Comparison of ENCODE assay signal across 8 cellular contexts in genomic region chrX:71652405-71652804, GRCh38. TPM values are rescaled to one million over a fixed set of nuclear protein-coding genes. Genes with fewer than 3 reads are reported as not detected.
A peak's percentile ranks its signal among the peaks of the same experiment; 100 is the strongest.
DNase-seq lines count a peak whose midpoint lies in the region; ATAC-seq and TF ChIP-seq lines count a peak whose summit lies in the region.

No MANE protein-coding gene starts in this region.

- H3F3A ChIP-seq in PC-3 (ENCODE audit: low read length, unreplicated experiment), result no peaks in the 10 kb centered on the region

- no peak overlapping the region for H3K4me3 Mint-ChIP-seq in activated naive CD8-positive, alpha-beta T cell treated with anti-CD3 and anti-CD28 coated beads for 36 hours

- peaks cover 26% of the 10 kb centered on the region for H3K4me1 Mint-ChIP-seq in activated naive CD8-positive, alpha-beta T cell treated with anti-CD3 and anti-CD28 coated beads for 36 hours

- no TSS peak for BruUV-seq in PC-3 (replicated peaks; lab: Mats Ljungman, UMichigan)

- DNase-seq in DMS53 (lab: John Stamatoyannopoulos, UW) (peak; percentile 81), HS-5 (ENCODE audit: low read depth) (peak; percentile 4), PC-3 (peak; percentile 72), heart right ventricle (peak in 1 of 2 donors; percentile 27), sciatic nerve (ENCODE audit: low spot score) (no peak), 8988T (no peak)
- peak; percentile 46 for DNase-seq in activated naive CD8-positive, alpha-beta T cell treated with anti-CD3 and anti-CD28 coated beads for 36 hours

- H3K9me3 ChIP-seq in PC-3 (ENCODE audit: low read length) (no peaks in the 10 kb centered on the region), heart right ventricle (no peaks in the 10 kb centered on the region)

- no peaks in the 10 kb centered on the region for H3K36me3 ChIP-seq in PC-3 (ENCODE audit: low read depth, low read length)
- H3K36me3 ChIP-seq in heart right ventricle, result no peaks in the 10 kb centered on the region

- CTCF ChIA-PET in PC-3 (lab: Charles Lee), result interaction anchor here (0.6 to 0.7 kb wide), 2 partner anchors 102 to 286 kb away, joined by 3 to 6 read pairs; partner anchors contain the start of gene TAF1

- peaks cover 1% of the 10 kb centered on the region for H3K9me3 Mint-ChIP-seq in activated naive CD8-positive, alpha-beta T cell treated with anti-CD3 and anti-CD28 coated beads for 36 hours

- H3K79me2 ChIP-seq in PC-3 (ENCODE audit: low read length), result no peaks in the 10 kb centered on the region

- H4K20me1 ChIP-seq in PC-3 (ENCODE audit: low read length), result no peaks in the 10 kb centered on the region

- peak; percentile 55 for ATAC-seq in PC-3
- ATAC-seq in heart right ventricle, result peak in 3 of 8 donors; percentile 34 to 65 (median 53)
- ATAC-seq in sciatic nerve, result peak; percentile 55
- ATAC-seq in HG03378 (IDR thresholded peaks at IDR 0.05; ENCODE audit: unreplicated experiment), result no peak

- H3K4me3 ChIP-seq in PC-3 (ENCODE audit: low read length) (no peak overlapping the region), heart right ventricle (no peak overlapping the region)

- no peak overlapping the region for H2AFZ ChIP-seq in PC-3 (ENCODE audit: low read length)

- H3K9ac ChIP-seq in PC-3 (ENCODE audit: low read length), result no peak overlapping the region

- H3K27ac ChIP-seq in PC-3 (ENCODE audit: low read length) (no peak overlapping the region), heart right ventricle (no peak overlapping the region)

- no peak overlapping the region for H3K27ac Mint-ChIP-seq in activated naive CD8-positive, alpha-beta T cell treated with anti-CD3 and anti-CD28 coated beads for 36 hours

- TF ChIP-seq CTCF in PC-3 (conservative IDR thresholded peaks at IDR 0.05; ENCODE audit: low read depth, low read length) (peak; percentile 69), heart right ventricle (IDR thresholded peaks at IDR 0.05) (peak; percentile 32 to 65 (median 58))

- 41 to 43% methylated on average over 2 of the region's 2 CpGs for WGBS in heart right ventricle, 2 donors

- peaks cover 2% of the 10 kb centered on the region for H3K36me3 Mint-ChIP-seq in activated naive CD8-positive, alpha-beta T cell treated with anti-CD3 and anti-CD28 coated beads for 36 hours

- H3K27me3 ChIP-seq in PC-3 (ENCODE audit: low read length) (no peaks in the 10 kb centered on the region), heart right ventricle (peaks cover 0 to 7% (median 0%) of the 10 kb centered on the region in 7 donors)

- H3K9me2 ChIP-seq in PC-3 (replicated peaks; ENCODE audit: low read length), result no peaks in the 10 kb centered on the region

- H3K4me1 ChIP-seq in PC-3 (ENCODE audit: insufficient read depth, low read length), result no peaks in the 10 kb centered on the region
- no peaks in the 10 kb centered on the region for H3K4me1 ChIP-seq in heart right ventricle

- peaks cover 3% of the 10 kb centered on the region for H3K27me3 Mint-ChIP-seq in activated naive CD8-positive, alpha-beta T cell treated with anti-CD3 and anti-CD28 coated beads for 36 hours

- POLR2A ChIA-PET in PC-3 (lab: Charles Lee; ENCODE audit: unreplicated experiment), result no interaction called here

- intact Hi-C loops in PC-3 (cut with micrococcal nuclease) (loop anchor here (10.0 kb wide), 2 partner anchors 68 to 218 kb away; no protein-coding TSS in a partner anchor), heart right ventricle (cut with DNase I) (no loop called here), sciatic nerve (cut with DNase I) (no loop called here)

- H3K4me2 ChIP-seq in PC-3 (ENCODE audit: low read length), result no peak overlapping the region

RNA-seq across cellular contexts. Expression of gene CXCR3, which starts 34.1 kb away (rescaled TPM):
- total RNA-seq in PC-3 (2014; rRNA removed), result not detected in 2 replicates
- 10 to 100 TPM; 58.5 to 58.6 TPM for total RNA-seq in activated naive CD8-positive, alpha-beta T cell treated with anti-CD3 and anti-CD28 coated beads for 36 hours
- 1 to 10 TPM in 1 of 10 donors, under 1 TPM in 3, not detected in 6; 0.17 to 2.7 (median 0.38) TPM for total RNA-seq in heart right ventricle
- under 1 TPM; 0.10 to 0.15 TPM for polyA plus RNA-seq in heart right ventricle
- 0.31 TPM for total RNA-seq in sciatic nerve

Comparison
In these comparisons a context has a peak if more than half of its experiments do, and no peak if none do; other contexts are left out.
1. DNase-seq: peak in DMS53 (single experiment), HS-5 (single experiment), PC-3 (single experiment) and activated naive CD8-positive, alpha-beta T cell treated with anti-CD3 and anti-CD28 coated beads for 36 hours (single experiment); none in sciatic nerve (single experiment) and 8988T (single experiment).
2. RNA of gene CXCR3, which starts 34.1 kb away (total RNA-seq): 58.5 to 58.6 TPM in activated naive CD8-positive, alpha-beta T cell treated with anti-CD3 and anti-CD28 coated beads for 36 hours; 0.31 TPM in sciatic nerve (single experiment), 0.17 to 2.7 TPM in heart right ventricle and not detected in PC-3; every median in the first group is over 10 times any median in the second.